Comparison of ENCODE assay signal across 1 cellular context in the genomic region with DNA sequence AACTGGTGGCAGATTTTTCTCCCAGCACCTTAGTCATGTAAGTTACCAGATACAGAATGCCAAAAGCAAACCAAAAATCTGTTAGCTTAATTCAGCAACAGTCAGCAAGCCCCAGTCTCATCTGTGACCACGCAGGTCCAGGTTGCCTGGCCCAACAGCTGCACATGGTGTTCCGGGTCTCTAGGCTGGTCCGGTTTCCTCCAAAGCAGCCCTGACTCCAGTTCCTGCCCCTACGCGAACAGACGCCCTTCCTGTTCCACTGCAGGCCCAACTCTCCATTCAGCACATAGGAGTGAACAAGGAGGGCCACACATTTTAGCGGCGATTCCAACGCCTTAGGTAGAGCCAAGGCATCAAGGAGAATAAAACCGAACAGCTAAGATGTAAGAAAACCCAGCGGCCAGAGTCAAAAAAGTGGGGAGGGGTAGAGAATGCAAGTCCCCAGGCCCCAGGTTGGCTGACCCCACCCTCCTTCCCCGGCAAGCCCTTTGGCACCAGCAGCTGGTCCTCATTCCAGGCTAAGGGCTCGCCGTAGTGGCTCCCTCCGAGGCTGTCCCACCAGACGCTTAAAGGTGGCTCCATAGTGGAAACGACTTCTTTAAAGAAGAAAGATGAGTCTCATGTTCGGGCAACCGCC.
TF ChIP-seq lines count a peak whose summit lies in the region.

No MANE protein-coding gene starts in this region.

TF ChIP-seq in SK-N-SH, 30 proteins besides CTCF, POLR2A, EP300 and RAD21 (continued from another document):
- TF ChIP-seq, protein P1, sequence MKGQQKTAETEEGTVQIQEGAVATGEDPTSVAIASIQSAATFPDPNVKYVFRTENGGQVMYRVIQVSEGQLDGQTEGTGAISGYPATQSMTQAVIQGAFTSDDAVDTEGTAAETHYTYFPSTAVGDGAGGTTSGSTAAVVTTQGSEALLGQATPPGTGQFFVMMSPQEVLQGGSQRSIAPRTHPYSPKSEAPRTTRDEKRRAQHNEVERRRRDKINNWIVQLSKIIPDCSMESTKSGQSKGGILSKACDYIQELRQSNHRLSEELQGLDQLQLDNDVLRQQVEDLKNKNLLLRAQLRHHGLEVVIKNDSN (IDR thresholded peaks at IDR 0.05; ENCODE audit: borderline replicate concordance, low read depth): no peak
- TF ChIP-seq, protein P2, sequence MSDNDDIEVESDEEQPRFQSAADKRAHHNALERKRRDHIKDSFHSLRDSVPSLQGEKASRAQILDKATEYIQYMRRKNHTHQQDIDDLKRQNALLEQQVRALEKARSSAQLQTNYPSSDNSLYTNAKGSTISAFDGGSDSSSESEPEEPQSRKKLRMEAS (IDR thresholded peaks at IDR 0.05; ENCODE audit: low read depth): no peak
- TF ChIP-seq JUND (IDR thresholded peaks at IDR 0.05) (no peak), MXI1 (IDR thresholded peaks at IDR 0.05; ENCODE audit: low read depth, low read length) (no peak), NFIC (IDR thresholded peaks at IDR 0.05; ENCODE audit: borderline replicate concordance) (no peak), SMC3 (IDR thresholded peaks at IDR 0.05; ENCODE audit: low read depth, low read length) (no peak), YY1 (IDR thresholded peaks at IDR 0.05; ENCODE audit: low read depth) (no peak), RXRA (IDR thresholded peaks at IDR 0.05; ENCODE audit: borderline replicate concordance, low read depth) (no peak), ELF1 (IDR thresholded peaks at IDR 0.05) (no peak), FOXM1 (IDR thresholded peaks at IDR 0.05; ENCODE audit: low read depth) (no peak), MEF2A (IDR thresholded peaks at IDR 0.05; ENCODE audit: borderline replicate concordance, low read depth) (no peak), GABPA (IDR thresholded peaks at IDR 0.05; ENCODE audit: low read depth) (no peak), FOSL2 (IDR thresholded peaks at IDR 0.05; ENCODE audit: borderline replicate concordance, low read depth) (no peak)
- TF ChIP-seq, protein P3, sequence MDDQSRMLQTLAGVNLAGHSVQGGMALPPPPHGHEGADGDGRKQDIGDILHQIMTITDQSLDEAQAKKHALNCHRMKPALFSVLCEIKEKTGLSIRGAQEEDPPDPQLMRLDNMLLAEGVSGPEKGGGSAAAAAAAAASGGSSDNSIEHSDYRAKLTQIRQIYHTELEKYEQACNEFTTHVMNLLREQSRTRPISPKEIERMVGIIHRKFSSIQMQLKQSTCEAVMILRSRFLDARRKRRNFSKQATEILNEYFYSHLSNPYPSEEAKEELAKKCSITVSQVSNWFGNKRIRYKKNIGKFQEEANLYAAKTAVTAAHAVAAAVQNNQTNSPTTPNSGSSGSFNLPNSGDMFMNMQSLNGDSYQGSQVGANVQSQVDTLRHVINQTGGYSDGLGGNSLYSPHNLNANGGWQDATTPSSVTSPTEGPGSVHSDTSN (IDR thresholded peaks at IDR 0.05): no peak
- TF ChIP-seq, protein P4, sequence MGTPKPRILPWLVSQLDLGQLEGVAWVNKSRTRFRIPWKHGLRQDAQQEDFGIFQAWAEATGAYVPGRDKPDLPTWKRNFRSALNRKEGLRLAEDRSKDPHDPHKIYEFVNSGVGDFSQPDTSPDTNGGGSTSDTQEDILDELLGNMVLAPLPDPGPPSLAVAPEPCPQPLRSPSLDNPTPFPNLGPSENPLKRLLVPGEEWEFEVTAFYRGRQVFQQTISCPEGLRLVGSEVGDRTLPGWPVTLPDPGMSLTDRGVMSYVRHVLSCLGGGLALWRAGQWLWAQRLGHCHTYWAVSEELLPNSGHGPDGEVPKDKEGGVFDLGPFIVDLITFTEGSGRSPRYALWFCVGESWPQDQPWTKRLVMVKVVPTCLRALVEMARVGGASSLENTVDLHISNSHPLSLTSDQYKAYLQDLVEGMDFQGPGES (IDR thresholded peaks at IDR 0.05; ENCODE audit: low read depth, low read length): no peak
- TF ChIP-seq, protein P5, sequence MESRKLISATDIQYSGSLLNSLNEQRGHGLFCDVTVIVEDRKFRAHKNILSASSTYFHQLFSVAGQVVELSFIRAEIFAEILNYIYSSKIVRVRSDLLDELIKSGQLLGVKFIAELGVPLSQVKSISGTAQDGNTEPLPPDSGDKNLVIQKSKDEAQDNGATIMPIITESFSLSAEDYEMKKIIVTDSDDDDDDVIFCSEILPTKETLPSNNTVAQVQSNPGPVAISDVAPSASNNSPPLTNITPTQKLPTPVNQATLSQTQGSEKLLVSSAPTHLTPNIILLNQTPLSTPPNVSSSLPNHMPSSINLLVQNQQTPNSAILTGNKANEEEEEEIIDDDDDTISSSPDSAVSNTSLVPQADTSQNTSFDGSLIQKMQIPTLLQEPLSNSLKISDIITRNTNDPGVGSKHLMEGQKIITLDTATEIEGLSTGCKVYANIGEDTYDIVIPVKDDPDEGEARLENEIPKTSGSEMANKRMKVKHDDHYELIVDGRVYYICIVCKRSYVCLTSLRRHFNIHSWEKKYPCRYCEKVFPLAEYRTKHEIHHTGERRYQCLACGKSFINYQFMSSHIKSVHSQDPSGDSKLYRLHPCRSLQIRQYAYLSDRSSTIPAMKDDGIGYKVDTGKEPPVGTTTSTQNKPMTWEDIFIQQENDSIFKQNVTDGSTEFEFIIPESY (IDR thresholded peaks at IDR 0.05; ENCODE audit: borderline replicate concordance, low read depth): no peak
